In the genomic region with DNA sequence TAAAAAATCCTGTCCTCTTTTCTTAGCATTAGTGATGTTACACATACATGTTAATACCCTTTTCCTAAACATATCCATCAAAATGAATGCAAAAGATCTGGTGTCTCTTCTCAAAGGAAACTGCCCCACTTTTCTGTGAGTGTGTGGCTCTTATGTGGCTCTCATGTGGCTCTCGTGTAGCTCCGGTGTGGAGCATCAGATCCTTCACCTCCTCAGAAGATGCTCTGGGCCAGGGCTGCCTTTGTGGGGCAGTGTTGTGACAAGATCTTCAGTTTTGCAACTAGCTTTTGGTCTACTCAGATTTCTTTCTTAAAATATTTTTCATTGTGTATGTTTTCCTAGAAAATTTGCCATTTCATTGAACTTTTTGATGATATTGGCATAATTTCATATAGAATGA, we compare ENCODE assay signal across 8 cellular contexts. TPM values are rescaled to one million over a fixed set of nuclear protein-coding genes. Genes with fewer than 3 reads are reported as not detected.
DNase-seq lines count a peak whose midpoint lies in the region; ATAC-seq and TF ChIP-seq lines count a peak whose summit lies in the region.
"Had no signal": no experiment of that assay in that cellular context is flagged by ENCODE, and none has a peak within 500 bp of the region (broad histone marks: within the 10 kb centered on the region; RNA-seq: fewer than 3 reads in every experiment).

No MANE protein-coding gene starts in this region.

- no peaks in the 10 kb centered on the region for H3K9me3 ChIP-seq in OCI-LY1 (ENCODE audit: low read length)
- no peaks in the 10 kb centered on the region for H3K9me3 ChIP-seq in effector memory CD4-positive, alpha-beta T cell (ENCODE audit: control insufficient read depth, low read length)
- H3K9me3 ChIP-seq: SJSA1 had no signal

- TF ChIP-seq CTCF in GM12864 (IDR thresholded peaks at IDR 0.05; ENCODE audit: low read depth, low read length, missing control alignments) (peak; percentile 20), OCI-LY1 (IDR thresholded peaks at IDR 0.05; ENCODE audit: low read length) (peak; percentile 28; the same call in 1 of the 2 replicates)

- no peaks in the 10 kb centered on the region for H3K9me2 ChIP-seq in OCI-LY1 (ENCODE audit: low read depth, low read length)

- no peak overlapping the region for H3K27ac ChIP-seq in OCI-LY1 (ENCODE audit: low read depth, low read length, poor library complexity, severe bottlenecking)
- H3K27ac ChIP-seq in effector memory CD4-positive, alpha-beta T cell (ENCODE audit: insufficient read depth, low read length, poor library complexity, severe bottlenecking), result no peak overlapping the region
- H3K27ac ChIP-seq: SJSA1 had no signal

- no peak overlapping the region for H2AFZ ChIP-seq in OCI-LY1 (ENCODE audit: low read length)

- no peaks in the 10 kb centered on the region for H3K36me3 ChIP-seq in OCI-LY1 (ENCODE audit: insufficient read depth, low read length)
- no peaks in the 10 kb centered on the region for H3K36me3 ChIP-seq in effector memory CD4-positive, alpha-beta T cell (ENCODE audit: control insufficient read depth, insufficient read depth, low read length)
- H3K36me3 ChIP-seq: SJSA1 had no signal

- no peak overlapping the region for H3K4me2 ChIP-seq in OCI-LY1 (ENCODE audit: low read length)

- H3F3A ChIP-seq in OCI-LY1 (ENCODE audit: insufficient read depth, low read length), result no peaks in the 10 kb centered on the region

- no peaks in the 10 kb centered on the region for H4K20me1 ChIP-seq in OCI-LY1 (ENCODE audit: insufficient read depth, low read length)

- DNase-seq in GM12864 (ENCODE audit: low read depth) (no peak), dermis blood vessel endothelial cell (peak; percentile 57), pons (ENCODE audit: low spot score) (peak; percentile 83)
- DNase-seq in effector memory CD4-positive, alpha-beta T cell, result no peak

- H3K27me3 ChIP-seq in OCI-LY1 (ENCODE audit: insufficient read depth, low read length), result no peaks in the 10 kb centered on the region
- no peaks in the 10 kb centered on the region for H3K27me3 ChIP-seq in effector memory CD4-positive, alpha-beta T cell (replicated peaks; ENCODE audit: control insufficient read depth, insufficient read depth, low read length, poor library complexity, severe bottlenecking)
- H3K27me3 ChIP-seq: SJSA1 had no signal

- H3K9ac ChIP-seq in OCI-LY1 (ENCODE audit: low read length), result no peak overlapping the region

- H3K79me2 ChIP-seq in OCI-LY1 (ENCODE audit: insufficient read depth, low read length), result no peaks in the 10 kb centered on the region

- no peaks in the 10 kb centered on the region for H3K4me1 ChIP-seq in OCI-LY1 (ENCODE audit: insufficient read depth, low read length, severe bottlenecking)
- H3K4me1 ChIP-seq in effector memory CD4-positive, alpha-beta T cell (ENCODE audit: control insufficient read depth, insufficient read depth, low read length, poor library complexity, severe bottlenecking), result no peaks in the 10 kb centered on the region
- H3K4me1 ChIP-seq: SJSA1 had no signal

- ATAC-seq in GM21786 (IDR thresholded peaks at IDR 0.05; ENCODE audit: unreplicated experiment) (no peak), GM18861 (IDR thresholded peaks at IDR 0.05; ENCODE audit: unreplicated experiment) (no peak)

- H3K4me3 ChIP-seq in GM12864 (ENCODE audit: low read depth, low read length) (no peak overlapping the region), OCI-LY1 (ENCODE audit: low read depth, low read length, poor library complexity, severe bottlenecking) (no peak overlapping the region)
- no peak overlapping the region for H3K4me3 ChIP-seq in effector memory CD4-positive, alpha-beta T cell (ENCODE audit: insufficient read depth, low read depth, low read length, poor library complexity, severe bottlenecking)
- H3K4me3 ChIP-seq: SJSA1 had no signal

RNA-seq across cellular contexts. Expression of a gene that starts 19.3 kb away (rescaled TPM):
- 2.4 and 3.4 TPM in 2 replicates for total RNA-seq in dermis blood vessel endothelial cell

Comparison
In these comparisons a context has a peak if more than half of its experiments do, and no peak if none do; other contexts are left out.
1. DNase-seq: peak in dermis blood vessel endothelial cell (single experiment) and pons (single experiment); none in GM12864 (single experiment) and effector memory CD4-positive, alpha-beta T cell (0 of 3).